In the genomic region with DNA sequence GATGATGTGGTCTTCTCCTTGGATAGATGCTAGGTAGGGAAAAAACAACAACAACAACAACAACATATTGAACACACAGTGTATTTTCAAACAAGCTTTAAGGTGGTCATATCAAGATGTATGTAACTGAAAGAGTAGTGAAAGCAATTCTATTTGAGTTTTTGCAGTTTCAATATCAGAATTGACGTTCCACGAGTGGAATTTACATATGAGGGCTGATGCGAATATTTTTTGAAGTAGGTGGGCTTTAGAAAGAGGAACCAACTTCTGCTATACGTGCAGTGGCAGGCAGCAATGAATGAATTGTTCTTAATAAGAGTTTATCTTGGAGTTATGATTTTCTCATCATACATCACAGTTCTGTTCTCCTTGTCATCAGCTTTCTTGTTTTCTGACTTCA, we compare ENCODE assay signal across 10 cellular contexts.
"Had no signal": no experiment of that assay in that cellular context is flagged by ENCODE, and none has a peak within 500 bp of the region (broad histone marks: within the 10 kb centered on the region; RNA-seq: fewer than 3 reads in every experiment).

No MANE protein-coding gene starts in this region.

- H3K9me3 ChIP-seq: HAP-1 had no signal

- H3K4me3 Mint-ChIP-seq: HFFc6 had no signal

- ATAC-seq: HCT116, K562 had no signal

- DNase-seq: GM23248, GOT3, H7, HFFc6, IMR-90, KG1 had no signal

- H3K36me3 ChIP-seq: HAP-1 had no signal

- H3K9me3 Mint-ChIP-seq: HFFc6 had no signal

- H2AFZ ChIP-seq: GM23248 had no signal

- H3K4me3 ChIP-seq: GM23248, HAP-1, K562 had no signal

- H3K27ac ChIP-seq: GM23248 had no signal

- H3K4me1 ChIP-seq: HAP-1 had no signal

- FAIRE-seq: HTR-8/SVneo, K562 had no signal

- H3K27ac Mint-ChIP-seq: HFFc6 had no signal

- H3K9ac ChIP-seq: GM23248 had no signal
